ENCODE assay signal across 21 cellular contexts in the genomic region with DNA sequence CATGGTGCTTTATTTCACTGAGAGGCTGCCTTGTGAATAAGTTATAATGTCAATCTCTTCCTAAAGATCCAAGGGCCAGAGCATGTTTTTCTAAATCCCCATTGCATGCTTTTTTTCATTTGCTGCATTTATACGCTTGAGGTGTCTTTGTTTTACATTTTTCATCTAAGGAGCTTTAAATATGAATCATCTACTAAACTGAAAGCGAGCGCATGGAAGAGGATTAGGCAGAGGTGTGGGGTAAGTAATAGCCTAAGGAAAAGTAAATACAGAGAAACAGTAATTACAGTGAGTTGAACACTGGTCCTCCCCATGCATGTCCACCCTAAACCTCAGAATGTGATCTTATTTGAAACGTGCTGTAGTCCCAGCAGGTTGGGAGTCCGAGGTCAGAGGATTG.
DNase-seq lines count a peak whose midpoint lies in the region; ATAC-seq, FAIRE-seq and TF ChIP-seq lines count a peak whose summit lies in the region.
"Had no signal": no experiment of that assay in that cellular context is flagged by ENCODE, and none has a peak within 500 bp of the region (broad histone marks: within the 10 kb centered on the region; RNA-seq: fewer than 3 reads in every experiment).

No MANE protein-coding gene starts in this region.

- ATAC-seq in PC-3 (no peak), gastroesophageal sphincter (no peak), GM18867 (IDR thresholded peaks at IDR 0.05; ENCODE audit: unreplicated experiment) (no peak)
- ATAC-seq: A549, K562 had no signal

- POLR2A ChIA-PET in PC-3 (lab: Charles Lee; ENCODE audit: unreplicated experiment) = no interaction called here

- H3K4me1 ChIP-seq in KMS-11 (ENCODE audit: low read depth, poor library complexity, severe bottlenecking) = peaks cover 27% of the 10 kb centered on the region
- H3K4me1 ChIP-seq in PC-3 (ENCODE audit: insufficient read depth, low read length) = peaks cover 14% of the 10 kb centered on the region
- peaks cover 0 to 2% (median 0%) of the 10 kb centered on the region in 3 donors for H3K4me1 ChIP-seq in gastroesophageal sphincter
- H3K4me1 ChIP-seq: BLaER1 treated with 17β-estradiol and CSF1 and Interleukin-3, amounts not matched to agents 10 nM and 100 nM had no signal

- no TSS peak for BruUV-seq in PC-3 (replicated peaks; lab: Mats Ljungman, UMichigan)

- no peak for TF ChIP-seq POLR2A in gastroesophageal sphincter (IDR thresholded peaks at IDR 0.05)

- TF ChIP-seq EP300 in gastroesophageal sphincter (IDR thresholded peaks at IDR 0.05) = no peak

- H3K9me3 ChIP-seq in PC-3 (ENCODE audit: low read length) (peaks cover 9% of the 10 kb centered on the region; the same call in 1 of the 2 replicates), gastroesophageal sphincter (no peaks in the 10 kb centered on the region)

- H3K36me3 ChIP-seq in KMS-11 (ENCODE audit: insufficient read depth) (no peaks in the 10 kb centered on the region), PC-3 (ENCODE audit: low read depth, low read length) (peaks cover 7% of the 10 kb centered on the region; the same call in 1 of the 2 replicates), bronchial epithelial cell (ENCODE audit: control insufficient read depth, insufficient read depth, low read length) (no peaks in the 10 kb centered on the region), gastroesophageal sphincter (no peaks in the 10 kb centered on the region)
- H3K36me3 ChIP-seq: BLaER1 treated with 17β-estradiol and CSF1 and Interleukin-3, amounts not matched to agents 10 nM and 100 nM; MG63 had no signal

- H3K9ac ChIP-seq in KMS-11 = no peak overlapping the region; the same call in 1 of the 2 replicates
- no peak overlapping the region for H3K9ac ChIP-seq in PC-3 (ENCODE audit: low read length)
- H3K9ac ChIP-seq: BLaER1 treated with 17β-estradiol and CSF1 and Interleukin-3, amounts not matched to agents 10 nM and 100 nM; SK-N-SH had no signal

- DNase-seq in PC-3 (no peak), bronchial epithelial cell (ENCODE audit: low read depth) (peak; percentile 31), HTR-8/SVneo (ENCODE audit: insufficient read length, low spot score) (no peak), cerebellar nuclear complex (lab: John Stamatoyannopoulos, UW) (no peak)
- DNase-seq: AML-193; CD4-positive, alpha-beta T cell; MG63; NCI-H2029; NCI-H446 treated with DMSO at 0.1 percent for 48 hours; NCI-H526 treated with DMSO at 0.1 percent for 48 hours; NK-92 treated with Interleukin-12 subunit alpha and Interleukin-12 subunit beta, amount 100 ng/mL, for 24 hours; SK-N-SH; SW 1271 had no signal

- peak overlapping the region; percentile 28; the same call in 1 of the 2 replicates for H2AFZ ChIP-seq in KMS-11 (ENCODE audit: low read depth)
- no peak overlapping the region for H2AFZ ChIP-seq in PC-3 (ENCODE audit: low read length)

- no peaks in the 10 kb centered on the region for H3F3A ChIP-seq in PC-3 (ENCODE audit: low read length, unreplicated experiment)

- H3K4me2 ChIP-seq in KMS-11 = peak overlapping the region; percentile 36; the same call in 1 of the 2 replicates
- H3K4me2 ChIP-seq in PC-3 (ENCODE audit: low read length) = peak overlapping the region; percentile 21; the same call in 1 of the 2 replicates
- H3K4me2 ChIP-seq: BLaER1 treated with 17β-estradiol and CSF1 and Interleukin-3, amounts not matched to agents 10 nM and 100 nM; SK-N-SH had no signal

- TF ChIP-seq CTCF in KMS-11 (conservative IDR thresholded peaks at IDR 0.05; ENCODE audit: low read depth, low read length) = no peak
- TF ChIP-seq CTCF in PC-3 (conservative IDR thresholded peaks at IDR 0.05; ENCODE audit: low read depth, low read length) = no peak
- TF ChIP-seq CTCF in bronchial epithelial cell (IDR thresholded peaks at IDR 0.05; ENCODE audit: insufficient read depth, low read length, severe bottlenecking) = no peak
- no peak for TF ChIP-seq CTCF in gastroesophageal sphincter (IDR thresholded peaks at IDR 0.05)

- CTCF ChIA-PET in PC-3 (lab: Charles Lee) = no interaction called here

- 34 to 37% methylated on average over 5 of the region's 5 CpGs for WGBS in gastroesophageal sphincter (ENCODE audit: low coverage in 1 of 2), 2 donors

- FAIRE-seq in bronchial epithelial cell (lab: Jason Lieb, UNC) = no peak
- no peak for FAIRE-seq in HTR-8/SVneo (lab: Jason Lieb, UNC)
- FAIRE-seq: A549, D721Med, H54, K562 had no signal

- H3K9me2 ChIP-seq in PC-3 (replicated peaks; ENCODE audit: low read length) = no peaks in the 10 kb centered on the region
- H3K9me2 ChIP-seq: SK-N-SH had no signal

- H4K20me1 ChIP-seq in KMS-11 (ENCODE audit: insufficient read depth) (no peaks in the 10 kb centered on the region), PC-3 (ENCODE audit: low read length) (no peaks in the 10 kb centered on the region)
- H4K20me1 ChIP-seq: BLaER1 treated with 17β-estradiol and CSF1 and Interleukin-3, amounts not matched to agents 10 nM and 100 nM had no signal

- H3K4me3 ChIP-seq in KMS-11 (IDR thresholded peaks at IDR 0.05; ENCODE audit: insufficient read depth, low read depth, low read length) (no peak overlapping the region), PC-3 (ENCODE audit: low read length) (no peak overlapping the region), bronchial epithelial cell (ENCODE audit: low read depth, low read length) (no peak overlapping the region), gastroesophageal sphincter (no peak overlapping the region)
- H3K4me3 ChIP-seq: A549; BLaER1 treated with 17β-estradiol and CSF1 and Interleukin-3, amounts not matched to agents 10 nM and 100 nM; K562; MG63 had no signal

- no peaks in the 10 kb centered on the region for H3K79me2 ChIP-seq in KMS-11 (ENCODE audit: insufficient read depth, low read depth)
- H3K79me2 ChIP-seq in PC-3 (ENCODE audit: low read length) = no peaks in the 10 kb centered on the region

- no peaks in the 10 kb centered on the region for H3K27me3 ChIP-seq in KMS-11 (ENCODE audit: insufficient read depth, low read depth)
- H3K27me3 ChIP-seq in PC-3 (ENCODE audit: low read length) = no peaks in the 10 kb centered on the region
- H3K27me3 ChIP-seq in bronchial epithelial cell (ENCODE audit: control insufficient read depth, insufficient read depth, low read length) = peaks cover 6% of the 10 kb centered on the region
- no peaks in the 10 kb centered on the region for H3K27me3 ChIP-seq in gastroesophageal sphincter
- H3K27me3 ChIP-seq: BLaER1 treated with 17β-estradiol and CSF1 and Interleukin-3, amounts not matched to agents 10 nM and 100 nM; MG63 had no signal

- peak overlapping the region; percentile 60 for H3K27ac ChIP-seq in KMS-11
- no peak overlapping the region for H3K27ac ChIP-seq in PC-3 (ENCODE audit: low read length)
- H3K27ac ChIP-seq in gastroesophageal sphincter = peak overlapping the region in 3 of 4 donors; percentile 14 to 41 (median 24)
- H3K27ac ChIP-seq: A549; BLaER1 treated with 17β-estradiol and CSF1 and Interleukin-3, amounts not matched to agents 10 nM and 100 nM had no signal

- intact Hi-C loops in PC-3 (cut with micrococcal nuclease) = no loop called here
